In genomic region chr6:117191009-117191408, GRCh38 we compare ENCODE assay signal across 33 cellular contexts.
"Had no signal": no experiment of that assay in that cellular context is flagged by ENCODE, and none has a peak within 500 bp of the region (broad histone marks: within the 10 kb centered on the region; RNA-seq: fewer than 3 reads in every experiment).

No MANE protein-coding gene starts in this region.

- ATAC-seq: activated naive CD4-positive, alpha-beta T cell treated with anti-CD3 and anti-CD28 coated beads, Interleukin-2, amount 50 U/mL, for 72 hours; activated naive CD8-positive, alpha-beta T cell treated with anti-CD3 and anti-CD28 coated beads, Interleukin-2, amount 50 U/mL, for 24 hours; activated T-cell treated with anti-CD3 and anti-CD28 coated beads, Interleukin-2, amount 50 U/mL, for 4 hours; activated T-cell treated with anti-CD3 and anti-CD28 coated beads, Interleukin-2, amount 50 U/mL, for 72 hours; activated T-helper 17 cell treated with anti-CD3 and anti-CD28 coated beads, Interleukin-2, amount 50 U/mL, for 72 hours; body of pancreas had no signal

- DNase-seq: activated effector memory CD4-positive, alpha-beta T cell treated with anti-CD3 and anti-CD28 coated beads, Interleukin-2, amount 50 U/mL, for 16 hours; activated effector memory CD4-positive, alpha-beta T cell treated with Interleukin-2 at 50 U/mL for 16 hours; activated gamma-delta T cell; activated gamma-delta T cell treated with Interleukin-2 at 50 U/mL for 16 hours; activated naive CD4-positive, alpha-beta T cell; activated naive CD4-positive, alpha-beta T cell treated with anti-CD3 and anti-CD28 coated beads for 36 hours; activated naive CD4-positive, alpha-beta T cell treated with anti-CD3 and anti-CD28 coated beads, Interleukin-2, amount 10 ng/mL, durations not matched to agents 7 days and 5 days; activated naive CD4-positive, alpha-beta T cell treated with anti-CD3 and anti-CD28 coated beads, Interleukin-2, amount 50 U/mL, for 16 hours; activated naive CD4-positive, alpha-beta T cell treated with Interleukin-2 at 50 U/mL for 16 hours; activated naive CD8-positive, alpha-beta T cell treated with anti-CD3 and anti-CD28 coated beads for 36 hours; activated naive CD8-positive, alpha-beta T cell treated with anti-CD3 and anti-CD28 coated beads, Interleukin-2, amount 10 ng/mL, durations not matched to agents 7 days and 5 days; activated naive CD8-positive, alpha-beta T cell treated with anti-CD3 and anti-CD28 coated beads, Interleukin-2, amount 50 U/mL, for 24 hours; activated T-cell treated with anti-CD3 and anti-CD28 coated beads, Interleukin-2, amount 50 U/mL, for 24 hours; activated T-cell treated with anti-CD3 and anti-CD28 coated beads, Interleukin-2, amount 50 U/mL, for 4 hours; activated T-cell treated with anti-CD3 and anti-CD28 coated beads, Interleukin-2, amount 50 U/mL, for 48 hours; activated T-cell treated with anti-CD3 and anti-CD28 coated beads, Interleukin-2, amount 50 U/mL, for 72 hours; adrenal gland; amniotic stem cell; amygdala; anterior cingulate cortex; aorta; body of pancreas; brain microvascular endothelial cell; caudate nucleus; central memory CD4-positive, alpha-beta T cell; cerebellar nuclear complex had no signal

- H3K4me3 ChIP-seq: adrenal gland, ascending aorta, body of pancreas, breast epithelium, cardiac muscle cell had no signal

- H3K36me3 ChIP-seq: adrenal gland, ascending aorta, brain microvascular endothelial cell, breast epithelium, cardiac muscle cell had no signal

- H3K9me3 ChIP-seq: adrenal gland, ascending aorta, body of pancreas, breast epithelium had no signal

- FAIRE-seq: astrocyte, bronchial epithelial cell had no signal

- H3K27ac ChIP-seq: adrenal gland, ascending aorta, body of pancreas, brain microvascular endothelial cell, breast epithelium, cardiac muscle cell had no signal

- H3K4me1 ChIP-seq: adrenal gland, ascending aorta, body of pancreas, breast epithelium had no signal

- H3K27me3 ChIP-seq: adrenal gland, ascending aorta, body of pancreas, brain microvascular endothelial cell, breast epithelium, cardiac muscle cell had no signal
